15 cellular contexts compared by ENCODE assay signal in the genomic region with DNA sequence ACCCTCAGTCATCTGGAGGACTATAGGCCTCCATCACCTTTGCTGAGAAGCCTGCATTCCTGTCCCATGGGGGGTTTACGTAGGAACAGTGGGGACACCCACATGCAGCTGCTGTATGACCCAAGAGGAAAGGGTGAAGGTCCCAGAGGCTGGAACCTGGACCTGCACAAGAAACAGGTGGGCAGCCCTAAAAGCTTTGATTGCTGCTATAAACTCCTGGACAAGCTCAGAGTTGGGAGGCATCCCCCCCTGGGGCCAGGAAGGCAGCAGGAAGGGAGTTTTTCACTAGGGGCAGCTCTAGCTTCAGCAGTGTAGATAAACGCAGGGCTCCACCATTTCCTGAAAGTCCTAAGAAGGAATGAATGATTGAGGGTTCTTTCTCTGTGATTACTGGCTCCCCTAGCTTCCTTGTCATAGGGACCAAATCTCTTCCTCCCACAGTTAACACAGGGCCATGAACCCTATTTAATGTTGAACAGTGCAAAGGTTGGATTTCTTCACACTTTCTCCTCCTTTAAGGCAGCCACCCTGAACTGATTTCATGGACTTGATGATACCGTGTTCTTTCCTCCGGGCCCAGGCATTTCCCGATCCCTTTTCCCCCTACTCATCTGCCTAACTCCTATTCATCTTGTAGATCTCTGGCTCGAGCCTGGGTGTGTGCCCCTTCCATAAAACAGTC.
DNase-seq lines count a peak whose midpoint lies in the region; FAIRE-seq and TF ChIP-seq lines count a peak whose summit lies in the region.
"Had no signal": no experiment of that assay in that cellular context is flagged by ENCODE, and none has a peak within 500 bp of the region (broad histone marks: within the 10 kb centered on the region; RNA-seq: fewer than 3 reads in every experiment).

No MANE protein-coding gene starts in this region.

- TF ChIP-seq CTCF in kidney (IDR thresholded peaks at IDR 0.05; ENCODE audit: borderline replicate concordance, extremely low read depth, insufficient read depth) = no peak
- no peak for TF ChIP-seq CTCF in type B pancreatic cell (conservative IDR thresholded peaks at IDR 0.05)

- peaks cover 0 to 2% of the 10 kb centered on the region in 2 donors for H3K36me3 ChIP-seq in kidney (ENCODE audit: control insufficient read depth in 1 of 2, insufficient read depth in 2 of 2, low read length in 2 of 2)
- peaks cover 5 to 12% of the 10 kb centered on the region in 2 donors for H3K36me3 ChIP-seq in mucosa of rectum (ENCODE audit: control insufficient read depth in 2 of 2, insufficient read depth in 2 of 2, low read length in 2 of 2)

- H3K9me3 Mint-ChIP-seq in type B pancreatic cell = peaks cover 10% of the 10 kb centered on the region

- H3K4me1 ChIP-seq in kidney (ENCODE audit: control insufficient read depth in 1 of 2, insufficient read depth in 1 of 2, low read depth in 1 of 2, low read length in 2 of 2) (peaks cover 24 to 26% of the 10 kb centered on the region in 2 donors), mucosa of rectum (ENCODE audit: control insufficient read depth in 2 of 2, insufficient read depth in 2 of 2, low read length in 2 of 2) (peaks cover 17 to 35% of the 10 kb centered on the region in 2 donors)

- peak; percentile 51 for DNase-seq in DMS53 (lab: John Stamatoyannopoulos, UW)
- no peak for DNase-seq in DMS53 treated with DMSO at 0.1 percent for 48 hours (lab: John Stamatoyannopoulos, UW; ENCODE audit: unreplicated experiment)
- no peak for DNase-seq in kidney
- DNase-seq in type B pancreatic cell (ENCODE audit: extremely low spot score, unreplicated experiment) = no peak
- no peak for DNase-seq in NCI-H128 (lab: John Stamatoyannopoulos, UW; ENCODE audit: unreplicated experiment)
- DNase-seq in NCI-H510A (lab: John Stamatoyannopoulos, UW) = no peak
- no peak for DNase-seq in A172 (ENCODE audit: low spot score)
- DNase-seq: 8988T, DMS153, MV-4-11, NCI-H1436 treated with DMSO at 0.1 percent for 48 hours, NCI-H2081 had no signal

- H3K4me3 Mint-ChIP-seq in type B pancreatic cell = no peak overlapping the region

- H3K27ac ChIP-seq in kidney (ENCODE audit: low read depth in 2 of 2, low read length in 2 of 2) (peak overlapping the region; percentile 79 to 91), mucosa of rectum (ENCODE audit: low read depth in 2 of 2, low read length in 2 of 2) (peak overlapping the region; percentile 68 to 82)
- H3K27ac ChIP-seq: C4-2B had no signal

- H3K27me3 ChIP-seq in mucosa of rectum (ENCODE audit: control insufficient read depth in 2 of 2, insufficient read depth in 2 of 2, low read length in 2 of 2) = no peaks in the 10 kb centered on the region

- H3K27me3 Mint-ChIP-seq in type B pancreatic cell = no peaks in the 10 kb centered on the region

- H3K27ac Mint-ChIP-seq in type B pancreatic cell = peak overlapping the region; percentile 77

- H3K9ac ChIP-seq in kidney (ENCODE audit: low read length in 2 of 2) (no peak overlapping the region), mucosa of rectum (ENCODE audit: low read depth in 1 of 2, low read length in 2 of 2) (no peak overlapping the region)

- peaks cover 4% of the 10 kb centered on the region for H3K4me1 Mint-ChIP-seq in type B pancreatic cell (ENCODE audit: unreplicated experiment)

- H3K4me3 ChIP-seq in kidney (ENCODE audit: low read length in 2 of 2) = no peak overlapping the region
- H3K4me3 ChIP-seq in mucosa of rectum (ENCODE audit: low read length in 2 of 2) = peak overlapping the region; percentile 26 to 31

- H3K9me3 ChIP-seq in kidney (ENCODE audit: control insufficient read depth in 1 of 2, low read length in 2 of 2) = no peaks in the 10 kb centered on the region
- no peaks in the 10 kb centered on the region for H3K9me3 ChIP-seq in mucosa of rectum (ENCODE audit: control insufficient read depth in 2 of 2, low read length in 2 of 2)

- peaks cover 25% of the 10 kb centered on the region for H3K36me3 Mint-ChIP-seq in type B pancreatic cell

- intact Hi-C loops in kidney (cut with DNase I) = no loop called here

- FAIRE-seq in kidney (lab: Jason Lieb, UNC) = no peak
- FAIRE-seq: GM18507 had no signal

Comparison
In these comparisons a context has a peak if more than half of its experiments do, and no peak if none do; other contexts are left out.
1. H3K4me3 ChIP-seq: peak in mucosa of rectum (2 of 2); none in kidney (0 of 2).